ENCODE assay signal across 8 cellular contexts in genomic region chr18:4106407-4107033, GRCh38.
A peak's percentile ranks its signal among the peaks of the same experiment; 100 is the strongest.
DNase-seq lines count a peak whose midpoint lies in the region; ATAC-seq and TF ChIP-seq lines count a peak whose summit lies in the region.

No MANE protein-coding gene starts in this region.

- H3K36me3 Mint-ChIP-seq in nephron progenitor cell (ENCODE audit: low read depth), result no peaks in the 10 kb centered on the region

- no peak for TF ChIP-seq POLR2A in esophagus muscularis mucosa (IDR thresholded peaks at IDR 0.05; ENCODE audit: low read depth)

- peak; percentile 4 for DNase-seq in NK-92 treated with Interleukin-12 subunit alpha and Interleukin-12 subunit beta, amount 100 ng/mL, for 24 hours (lab: John Stamatoyannopoulos, UW)
- no peak for DNase-seq in NK-92 (lab: John Stamatoyannopoulos, UW; ENCODE audit: unreplicated experiment)
- peak; percentile 18 for DNase-seq in NCI-H526 treated with DMSO at 0.1 percent for 48 hours (lab: John Stamatoyannopoulos, UW)
- peak; percentile 50 for DNase-seq in activated CD8-positive, alpha-beta memory T cell treated with anti-CD3 and anti-CD28 coated beads, Interleukin-2, amount 50 U/mL, for 4 hours
- no peak for DNase-seq in esophagus muscularis mucosa (ENCODE audit: extremely low spot score)
- peak; percentile 80 for DNase-seq in nephron progenitor cell
- DNase-seq in superior temporal gyrus (ENCODE audit: extremely low spot score), result peak; percentile 93

- no peak overlapping the region for H3K4me3 Mint-ChIP-seq in nephron progenitor cell

- intact Hi-C loops in esophagus muscularis mucosa (cut with DNase I), result loop anchor here (10.0 kb wide), 1 partner anchor 948 kb away; no protein-coding TSS in a partner anchor

- no peak overlapping the region for H3K27ac ChIP-seq in esophagus muscularis mucosa (replicated peaks in 1 of 4)

- no peaks in the 10 kb centered on the region for H3K36me3 ChIP-seq in esophagus muscularis mucosa

- no peaks in the 10 kb centered on the region for H3K9me3 ChIP-seq in esophagus muscularis mucosa

- no peaks in the 10 kb centered on the region for H3K27me3 Mint-ChIP-seq in nephron progenitor cell (ENCODE audit: low read depth, poor library complexity)

- H3K4me3 ChIP-seq in esophagus muscularis mucosa, result peak overlapping the region in 2 of 4 donors; percentile 7 to 30

- no peak overlapping the region for H3K27ac Mint-ChIP-seq in nephron progenitor cell

- 47% methylated on average over 13 of the region's 13 CpGs for WGBS in esophagus muscularis mucosa

- ATAC-seq in HG02759 (IDR thresholded peaks at IDR 0.05; ENCODE audit: unreplicated experiment), result peak; percentile 87

- H3K27me3 ChIP-seq in esophagus muscularis mucosa, result no peaks in the 10 kb centered on the region

- peak; percentile 35 to 70 (median 55) for TF ChIP-seq CTCF in esophagus muscularis mucosa (IDR thresholded peaks at IDR 0.05)
- TF ChIP-seq CTCF in nephron progenitor cell (IDR thresholded peaks at IDR 0.05), result peak; percentile 75

- H3K9me3 Mint-ChIP-seq in nephron progenitor cell, result no peaks in the 10 kb centered on the region

- H3K4me1 Mint-ChIP-seq in nephron progenitor cell, result peaks cover 14% of the 10 kb centered on the region

- no peak for TF ChIP-seq EP300 in esophagus muscularis mucosa (IDR thresholded peaks at IDR 0.05)

- no peaks in the 10 kb centered on the region for H3K4me1 ChIP-seq in esophagus muscularis mucosa

Comparison
In these comparisons a context has a peak if more than half of its experiments do, and no peak if none do; other contexts are left out.
1. DNase-seq: peak in NK-92 treated with Interleukin-12 subunit alpha and Interleukin-12 subunit beta, amount 100 ng/mL, for 24 hours (single experiment), NCI-H526 treated with DMSO at 0.1 percent for 48 hours (single experiment), activated CD8-positive, alpha-beta memory T cell treated with anti-CD3 and anti-CD28 coated beads, Interleukin-2, amount 50 U/mL, for 4 hours (single experiment), nephron progenitor cell (single experiment) and superior temporal gyrus (single experiment); none in NK-92 (single experiment) and esophagus muscularis mucosa (single experiment).